Comparison of ENCODE assay signal across 10 cellular contexts in the genomic region with DNA sequence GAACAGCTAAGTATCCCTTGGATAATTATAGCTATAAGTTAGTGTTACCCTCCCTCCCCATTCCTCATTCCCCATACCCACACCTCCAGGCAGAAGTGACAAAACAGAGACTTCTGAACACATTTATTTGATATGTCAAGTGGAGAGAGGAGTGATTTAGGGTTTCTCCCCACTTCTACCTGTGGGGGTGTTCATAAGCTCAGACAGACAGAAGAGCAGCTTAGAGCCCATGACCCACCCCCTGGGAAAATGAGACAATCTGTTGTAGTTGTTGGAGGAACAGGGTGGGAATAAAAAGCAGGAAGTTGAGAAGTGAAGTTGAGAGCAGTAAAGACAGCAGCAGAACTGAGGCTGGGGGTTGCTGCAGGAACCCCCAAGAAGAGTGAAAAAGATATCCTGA. TPM values are rescaled to one million over a fixed set of nuclear protein-coding genes. Genes with fewer than 3 reads are reported as not detected.
DNase-seq lines count a peak whose midpoint lies in the region; ATAC-seq and TF ChIP-seq lines count a peak whose summit lies in the region.
"Had no signal": no experiment of that assay in that cellular context is flagged by ENCODE, and none has a peak within 500 bp of the region (broad histone marks: within the 10 kb centered on the region; RNA-seq: fewer than 3 reads in every experiment).

No MANE protein-coding gene starts in this region.

- H3K27ac ChIP-seq in OCI-LY7 (ENCODE audit: low read depth, low read length, poor library complexity, severe bottlenecking) (no peak overlapping the region), spleen (peak overlapping the region in 6 of 8 donors; percentile 87 to 98 (median 94))

- H3K9me3 ChIP-seq in OCI-LY7 (ENCODE audit: low read length), result no peaks in the 10 kb centered on the region
- H3K9me3 ChIP-seq in spleen, result no peaks in the 10 kb centered on the region
- H3K9me3 ChIP-seq: MG63 had no signal

- H3K36me3 Mint-ChIP-seq in activated CD4-positive, alpha-beta T cell treated with anti-CD3 and anti-CD28 coated beads for 36 hours (ENCODE audit: low read depth), result peaks cover 10% of the 10 kb centered on the region
- H3K36me3 Mint-ChIP-seq in effector memory CD8-positive, alpha-beta T cell (ENCODE audit: insufficient read depth), result peaks cover 10% of the 10 kb centered on the region

- H3K4me3 ChIP-seq in OCI-LY7 (ENCODE audit: low read depth, low read length, poor library complexity, severe bottlenecking) (no peak overlapping the region), spleen (no peak overlapping the region)
- H3K4me3 ChIP-seq: MG63 had no signal

- POLR2A ChIA-PET in activated CD4-positive, alpha-beta T cell treated with anti-CD3 and anti-CD28 coated beads for 36 hours (lab: Charles Lee), result interaction anchor here (0.8 to 3.5 kb wide), 3 partner anchors 20 to 32 kb away, joined by 5 to 43 read pairs (median 12); partner anchors contain the start of gene RBM8A
- POLR2A ChIA-PET in OCI-LY7 (lab: Charles Lee), result interaction anchor here (1.9 to 2.5 kb wide), 2 partner anchors 32 to 100 kb away, joined by 9 to 20 read pairs; partner anchors contain the start of genes PIAS3 and RBM8A

- H3K4me2 ChIP-seq in OCI-LY7 (ENCODE audit: low read length), result 0 out of 2 replicates have a peak overlapping the region, but pooled peaks have one; percentile 94

- peaks cover 60% of the 10 kb centered on the region for H3K4me1 Mint-ChIP-seq in activated CD4-positive, alpha-beta T cell treated with anti-CD3 and anti-CD28 coated beads for 36 hours
- H3K4me1 Mint-ChIP-seq in effector memory CD8-positive, alpha-beta T cell (ENCODE audit: low read depth in 2 of 2), result peaks cover 73 to 77% of the 10 kb centered on the region in 2 donors

- no peak for DNase-seq in activated CD4-positive, alpha-beta T cell treated with anti-CD3 and anti-CD28 coated beads for 36 hours
- DNase-seq in activated CD4-positive, alpha-beta T cell treated with anti-CD3 and anti-CD28 coated beads for 4 hours, result no peak
- DNase-seq in OCI-LY7 (ENCODE audit: low spot score) (no peak), spleen (no peak), NOMO-1 (lab: John Stamatoyannopoulos, UW; ENCODE audit: unreplicated experiment in 2 of 2) (no peak), NCI-H1930 (lab: John Stamatoyannopoulos, UW) (no peak), GM03348 (ENCODE audit: low spot score) (no peak)
- DNase-seq in effector memory CD8-positive, alpha-beta T cell, result no peak
- DNase-seq: MG63, NCI-H2227 treated with DMSO at 0.1 percent for 48 hours had no signal

- H3K79me2 ChIP-seq in OCI-LY7 (ENCODE audit: insufficient read depth, low read depth, low read length), result peaks cover 29% of the 10 kb centered on the region; the same call in 1 of the 2 replicates

- no peaks in the 10 kb centered on the region for H3K9me3 Mint-ChIP-seq in activated CD4-positive, alpha-beta T cell treated with anti-CD3 and anti-CD28 coated beads for 36 hours (ENCODE audit: low read depth)
- H3K9me3 Mint-ChIP-seq in effector memory CD8-positive, alpha-beta T cell, result no peaks in the 10 kb centered on the region

- peak overlapping the region; percentile 17 for H3K4me3 Mint-ChIP-seq in activated CD4-positive, alpha-beta T cell treated with anti-CD3 and anti-CD28 coated beads for 36 hours
- peak overlapping the region; percentile 96 to 99 for H3K4me3 Mint-ChIP-seq in effector memory CD8-positive, alpha-beta T cell

- TF ChIP-seq CTCF in OCI-LY7 (conservative IDR thresholded peaks at IDR 0.05; ENCODE audit: low read length) (no peak), spleen (IDR thresholded peaks at IDR 0.05 in 8 of 11, conservative IDR thresholded peaks at IDR 0.05 in 3 of 11) (no peak)

- no TSS peak for BruUV-seq in OCI-LY7 (replicated peaks; lab: Mats Ljungman, UMichigan)

- CTCF ChIA-PET in activated CD4-positive, alpha-beta T cell treated with anti-CD3 and anti-CD28 coated beads for 36 hours (lab: Charles Lee), result interaction anchor here (1.5 to 5.1 kb wide), 3 partner anchors 11 to 114 kb away, joined by 5 to 38 read pairs (median 10); partner anchors contain the start of gene NUDT17
- CTCF ChIA-PET in OCI-LY7 (lab: Charles Lee; ENCODE audit: unreplicated experiment), result no interaction called here

- TF ChIP-seq POLR2A in spleen (IDR thresholded peaks at IDR 0.05), result no peak

- peaks cover 3% of the 10 kb centered on the region; the same call in 1 of the 2 replicates for H4K20me1 ChIP-seq in OCI-LY7 (ENCODE audit: insufficient read depth, low read length)

- H3K36me3 ChIP-seq in OCI-LY7 (ENCODE audit: insufficient read depth, low read length) (peaks cover 5% of the 10 kb centered on the region; the same call in 1 of the 2 replicates), spleen (no peaks in the 10 kb centered on the region)

- H3K4me1 ChIP-seq in OCI-LY7 (ENCODE audit: insufficient read depth, low read length, poor library complexity, severe bottlenecking) (peaks cover 78% of the 10 kb centered on the region), spleen (peaks cover 48 to 96% (median 87%) of the 10 kb centered on the region in 6 donors)

- no peaks in the 10 kb centered on the region for H3K9me2 ChIP-seq in OCI-LY7 (ENCODE audit: insufficient read depth, low read length)

- peak overlapping the region; percentile 45 for H3K27ac Mint-ChIP-seq in activated CD4-positive, alpha-beta T cell treated with anti-CD3 and anti-CD28 coated beads for 36 hours
- peak overlapping the region; percentile 5 to 58 for H3K27ac Mint-ChIP-seq in effector memory CD8-positive, alpha-beta T cell

- peaks cover 0 to 14% (median 0%) of the 10 kb centered on the region in 7 donors for H3K27me3 ChIP-seq in spleen (replicated peaks in 1 of 7)
- H3K27me3 ChIP-seq: MG63 had no signal

- intact Hi-C loops in activated CD4-positive, alpha-beta T cell treated with anti-CD3 and anti-CD28 coated beads for 36 hours (cut with DNase I, micrococcal nuclease), result no loop called here
- intact Hi-C loops in OCI-LY7 (cut with micrococcal nuclease; ENCODE audit: unreplicated experiment) (loop anchor here (2.0 kb wide), 1 partner anchor 101 kb away; the partner anchor contains the start of gene PIAS3), spleen (cut with DNase I; ENCODE audit: low total_unique reads) (no loop called here)

- H3K27me3 Mint-ChIP-seq in activated CD4-positive, alpha-beta T cell treated with anti-CD3 and anti-CD28 coated beads for 36 hours, result no peaks in the 10 kb centered on the region
- H3K27me3 Mint-ChIP-seq in effector memory CD8-positive, alpha-beta T cell, result no peaks in the 10 kb centered on the region

- ATAC-seq in activated CD4-positive, alpha-beta T cell treated with anti-CD3 and anti-CD28 coated beads for 36 hours, result no peak
- ATAC-seq in effector memory CD8-positive, alpha-beta T cell (replicated peaks), result no peak

- H2AFZ ChIP-seq in OCI-LY7 (ENCODE audit: low read length), result no peak overlapping the region

RNA-seq across cellular contexts. Expression of gene LIX1L, which starts 1.5 kb away (rescaled TPM):
- total RNA-seq in activated CD4-positive, alpha-beta T cell treated with anti-CD3 and anti-CD28 coated beads for 36 hours, result 10 to 100 TPM; 44.9 to 49.4 TPM
- total RNA-seq in OCI-LY7 (2014; rRNA removed; shearing (Covaris generic)), result 10.2 and 11.6 TPM in 2 replicates
- total RNA-seq in OCI-LY7 (2022), result 26.3 and 31.8 TPM in 2 replicates
- 10 to 100 TPM; 35.1 to 52.9 (median 39.5) TPM for total RNA-seq in spleen
- polyA plus RNA-seq in spleen, result 10 to 100 TPM; 11.0 to 17.8 (median 14.4) TPM

RNA-seq across cellular contexts. Expression of gene ANKRD34A, which starts 5.0 kb away (rescaled TPM):
- 1 to 10 TPM; 5.8 to 6.1 TPM for total RNA-seq in activated CD4-positive, alpha-beta T cell treated with anti-CD3 and anti-CD28 coated beads for 36 hours
- 0.62 and 1.9 TPM in 2 replicates for total RNA-seq in OCI-LY7 (2014; rRNA removed; shearing (Covaris generic))
- total RNA-seq in OCI-LY7 (2022), result 4.5 and 4.8 TPM in 2 replicates
- 1 to 10 TPM in 5 of 7 donors, under 1 TPM in 2; 0.79 to 3.1 (median 1.2) TPM for total RNA-seq in spleen
- under 1 TPM; 0.57 to 0.99 (median 0.62) TPM for polyA plus RNA-seq in spleen

RNA-seq across cellular contexts. Expression of gene POLR3GL, which starts 5.2 kb away (rescaled TPM):
- 10 to 100 TPM; 19.3 to 22.4 TPM for total RNA-seq in activated CD4-positive, alpha-beta T cell treated with anti-CD3 and anti-CD28 coated beads for 36 hours
- 19.8 and 29.8 TPM in 2 replicates for total RNA-seq in OCI-LY7 (2014; rRNA removed; shearing (Covaris generic))
- total RNA-seq in OCI-LY7 (2022), result 27.3 and 30.7 TPM in 2 replicates
- total RNA-seq in spleen, result 10 to 100 TPM; 22.1 to 34.0 (median 31.1) TPM
- 10 to 100 TPM; 55.6 to 69.2 (median 63.0) TPM for polyA plus RNA-seq in spleen

RNA-seq across cellular contexts. Expression of gene RBM8A, which starts 32.0 kb away (rescaled TPM):
- total RNA-seq in activated CD4-positive, alpha-beta T cell treated with anti-CD3 and anti-CD28 coated beads for 36 hours, result 100 to 1,000 TPM; 293 to 330 TPM
- 135 and 239 TPM in 2 replicates for total RNA-seq in OCI-LY7 (2014; rRNA removed; shearing (Covaris generic))
- 177 and 200 TPM in 2 replicates for total RNA-seq in OCI-LY7 (2022)
- total RNA-seq in spleen, result 100 to 1,000 TPM; 111 to 187 (median 122) TPM
- polyA plus RNA-seq in spleen, result 100 to 1,000 TPM in 2 of 3 donors, 10 to 100 TPM in 1; 87.0 to 117 (median 101) TPM

RNA-seq across cellular contexts. Expression of gene TXNIP, which starts 37.0 kb away (rescaled TPM):
- total RNA-seq in activated CD4-positive, alpha-beta T cell treated with anti-CD3 and anti-CD28 coated beads for 36 hours, result 100 to 1,000 TPM; 112 TPM
- total RNA-seq in OCI-LY7 (2014; rRNA removed; shearing (Covaris generic)), result 99.9 and 144 TPM in 2 replicates
- total RNA-seq in OCI-LY7 (2022), result 50.3 and 76.8 TPM in 2 replicates
- total RNA-seq in spleen, result 1,000 to 10,000 TPM in 5 of 7 donors, 100 to 1,000 TPM in 2; 622 to 2,368 (median 1,747) TPM
- polyA plus RNA-seq in spleen, result 100 to 1,000 TPM; 446 to 779 (median 670) TPM
